1 cellular context compared by ENCODE assay signal in the genomic region with DNA sequence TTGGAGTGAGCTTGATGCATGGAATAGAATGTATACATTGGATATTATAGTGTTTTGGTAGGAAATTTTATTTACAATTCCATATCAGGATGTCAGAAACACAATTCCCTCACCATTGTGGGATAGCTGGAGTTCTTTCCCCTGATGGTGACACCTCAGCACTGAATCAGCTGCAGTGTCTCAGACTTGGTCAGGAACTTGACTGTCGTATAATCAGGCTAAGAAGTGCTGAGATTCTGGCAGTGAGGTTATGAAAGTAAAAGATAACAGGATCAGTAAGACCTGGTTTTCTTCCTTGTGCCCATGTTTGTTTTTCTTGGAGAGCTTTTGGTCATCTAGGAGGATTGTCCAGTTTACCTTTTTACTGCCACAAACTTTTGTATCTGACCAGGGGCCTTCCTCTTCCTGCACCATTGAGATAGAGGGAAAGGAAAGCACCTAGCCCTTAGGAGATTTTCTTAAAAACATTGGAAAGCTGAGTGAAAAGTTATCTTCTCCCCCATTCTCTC.
A peak's percentile ranks its signal among the peaks of the same experiment; 100 is the strongest.
TF ChIP-seq lines count a peak whose summit lies in the region.

No MANE protein-coding gene starts in this region.

TF ChIP-seq in endothelial cell of umbilical vein, 7 proteins besides CTCF, POLR2A, EP300 and RAD21:
- TF ChIP-seq EZH2 (IDR thresholded peaks at IDR 0.05; ENCODE audit: borderline replicate concordance, low read depth, low read length, severe bottlenecking) (no peak), MYC (IDR thresholded peaks at IDR 0.05; ENCODE audit: low read depth, low read length) (no peak), FOS (IDR thresholded peaks at IDR 0.05; ENCODE audit: borderline replicate concordance, insufficient read depth, low read length) (peak; percentile 19), JUN (IDR thresholded peaks at IDR 0.05; ENCODE audit: borderline replicate concordance, insufficient read depth, insufficient read length, low read depth) (no peak), GATA2 (IDR thresholded peaks at IDR 0.05; ENCODE audit: insufficient read depth, insufficient read length, low read depth, low read length) (no peak), POLR2AphosphoS5 (IDR thresholded peaks at IDR 0.05; ENCODE audit: insufficient read depth, low read depth, low read length) (no peak)
- TF ChIP-seq, protein P1, sequence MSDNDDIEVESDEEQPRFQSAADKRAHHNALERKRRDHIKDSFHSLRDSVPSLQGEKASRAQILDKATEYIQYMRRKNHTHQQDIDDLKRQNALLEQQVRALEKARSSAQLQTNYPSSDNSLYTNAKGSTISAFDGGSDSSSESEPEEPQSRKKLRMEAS (IDR thresholded peaks at IDR 0.05; ENCODE audit: insufficient read depth, insufficient read length): no peak
